1 cellular context compared by ENCODE assay signal in the genomic region with DNA sequence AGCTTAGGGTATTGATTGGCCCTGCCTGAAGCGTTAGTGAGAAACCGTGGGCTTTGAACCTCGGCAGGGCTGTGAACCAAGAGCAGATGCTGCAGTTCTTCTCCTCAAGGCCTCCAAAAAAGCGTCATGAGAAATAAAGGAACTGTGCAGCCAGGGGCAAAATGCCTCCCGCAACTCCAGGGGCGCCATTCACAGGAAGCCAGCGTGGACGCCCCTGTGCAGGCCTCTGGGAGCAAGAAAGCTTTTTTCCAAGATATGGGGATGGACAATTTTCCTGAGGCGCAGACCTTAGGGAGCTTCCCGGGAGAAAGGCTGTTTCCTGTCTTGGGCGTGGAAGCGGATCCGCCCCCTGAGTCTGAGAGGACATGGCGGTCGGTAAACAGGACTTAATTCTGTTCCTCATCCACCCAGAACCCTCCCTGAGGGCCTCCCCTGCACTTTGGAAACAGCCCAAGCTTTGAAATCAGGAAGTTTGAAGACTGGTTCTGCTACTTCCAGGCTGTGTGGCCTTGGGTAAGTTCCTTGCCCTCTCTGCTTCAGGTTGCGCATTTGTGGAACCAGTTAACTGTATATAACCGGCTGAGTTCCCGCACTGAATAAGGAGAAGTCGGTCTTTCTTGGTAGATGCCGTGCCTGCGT.
TF ChIP-seq lines count a peak whose summit lies in the region.

No MANE protein-coding gene starts in this region.

TF ChIP-seq in endothelial cell of umbilical vein, 7 proteins besides CTCF, POLR2A, EP300 and RAD21 (continued from another document):
- TF ChIP-seq FOS (IDR thresholded peaks at IDR 0.05; ENCODE audit: borderline replicate concordance, insufficient read depth, low read length) (no peak), GATA2 (IDR thresholded peaks at IDR 0.05; ENCODE audit: insufficient read depth, insufficient read length, low read depth, low read length) (no peak)
- TF ChIP-seq, protein P1, sequence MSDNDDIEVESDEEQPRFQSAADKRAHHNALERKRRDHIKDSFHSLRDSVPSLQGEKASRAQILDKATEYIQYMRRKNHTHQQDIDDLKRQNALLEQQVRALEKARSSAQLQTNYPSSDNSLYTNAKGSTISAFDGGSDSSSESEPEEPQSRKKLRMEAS (IDR thresholded peaks at IDR 0.05; ENCODE audit: insufficient read depth, insufficient read length), result no peak
